In the genomic region with DNA sequence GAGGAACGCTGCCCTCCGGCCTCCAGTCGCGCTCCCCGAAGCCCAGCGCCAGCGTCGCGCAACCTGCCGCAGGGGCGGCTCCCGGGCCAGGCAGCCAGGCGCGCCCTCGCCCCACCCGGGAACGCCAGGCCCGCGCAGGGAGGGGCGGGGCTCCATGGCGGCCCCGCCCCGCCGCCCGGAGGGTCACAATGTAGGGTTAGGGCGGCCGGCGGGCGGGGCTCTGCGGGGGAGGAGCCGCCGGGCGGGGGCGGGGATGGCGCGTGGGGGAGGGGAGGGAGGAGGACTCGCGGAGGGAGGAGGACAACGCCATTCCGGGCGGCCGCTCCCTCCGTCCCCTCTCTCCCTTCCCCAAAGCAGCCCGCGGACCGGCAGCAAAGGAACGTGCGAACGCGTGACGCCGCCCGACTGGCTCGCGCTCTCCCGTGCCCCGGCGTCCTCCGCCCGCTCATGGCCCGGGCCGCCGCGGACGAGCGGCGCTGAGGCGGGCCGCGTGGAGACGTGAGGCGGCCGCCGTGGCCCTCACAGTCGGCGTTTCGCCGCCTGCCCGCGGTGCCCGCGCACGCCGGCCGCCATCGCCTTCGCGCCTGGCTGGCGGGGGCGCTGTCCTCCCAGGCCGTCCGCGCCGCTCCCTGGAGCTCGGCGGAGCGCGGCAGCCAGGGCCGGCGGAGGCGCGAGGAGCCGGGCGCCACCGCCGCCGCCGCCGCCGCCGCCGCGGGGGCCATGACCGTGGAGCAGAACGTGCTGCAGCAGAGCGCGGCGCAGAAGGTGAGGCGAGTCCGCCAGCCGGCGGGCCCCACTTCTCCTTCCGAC, we compare ENCODE assay signal across 8 cellular contexts. TPM values are rescaled to one million over a fixed set of nuclear protein-coding genes. Genes with fewer than 3 reads are reported as not detected.
DNase-seq lines count a peak whose midpoint lies in the region; ATAC-seq and TF ChIP-seq lines count a peak whose summit lies in the region.

A gene with protein sequence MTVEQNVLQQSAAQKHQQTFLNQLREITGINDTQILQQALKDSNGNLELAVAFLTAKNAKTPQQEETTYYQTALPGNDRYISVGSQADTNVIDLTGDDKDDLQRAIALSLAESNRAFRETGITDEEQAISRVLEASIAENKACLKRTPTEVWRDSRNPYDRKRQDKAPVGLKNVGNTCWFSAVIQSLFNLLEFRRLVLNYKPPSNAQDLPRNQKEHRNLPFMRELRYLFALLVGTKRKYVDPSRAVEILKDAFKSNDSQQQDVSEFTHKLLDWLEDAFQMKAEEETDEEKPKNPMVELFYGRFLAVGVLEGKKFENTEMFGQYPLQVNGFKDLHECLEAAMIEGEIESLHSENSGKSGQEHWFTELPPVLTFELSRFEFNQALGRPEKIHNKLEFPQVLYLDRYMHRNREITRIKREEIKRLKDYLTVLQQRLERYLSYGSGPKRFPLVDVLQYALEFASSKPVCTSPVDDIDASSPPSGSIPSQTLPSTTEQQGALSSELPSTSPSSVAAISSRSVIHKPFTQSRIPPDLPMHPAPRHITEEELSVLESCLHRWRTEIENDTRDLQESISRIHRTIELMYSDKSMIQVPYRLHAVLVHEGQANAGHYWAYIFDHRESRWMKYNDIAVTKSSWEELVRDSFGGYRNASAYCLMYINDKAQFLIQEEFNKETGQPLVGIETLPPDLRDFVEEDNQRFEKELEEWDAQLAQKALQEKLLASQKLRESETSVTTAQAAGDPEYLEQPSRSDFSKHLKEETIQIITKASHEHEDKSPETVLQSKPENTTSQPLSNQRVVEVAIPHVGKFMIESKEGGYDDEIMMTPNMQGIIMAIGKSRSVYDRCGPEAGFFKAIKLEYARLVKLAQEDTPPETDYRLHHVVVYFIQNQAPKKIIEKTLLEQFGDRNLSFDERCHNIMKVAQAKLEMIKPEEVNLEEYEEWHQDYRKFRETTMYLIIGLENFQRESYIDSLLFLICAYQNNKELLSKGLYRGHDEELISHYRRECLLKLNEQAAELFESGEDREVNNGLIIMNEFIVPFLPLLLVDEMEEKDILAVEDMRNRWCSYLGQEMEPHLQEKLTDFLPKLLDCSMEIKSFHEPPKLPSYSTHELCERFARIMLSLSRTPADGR (plus strand): TSS at position 309 of the 810 bp plus-strand sequence. CDS start 412 bp downstream, at position 721.

- DNase-seq in AML-193 (lab: John Stamatoyannopoulos, UW) (peak; percentile 64 to 67), NCI-H524 (lab: John Stamatoyannopoulos, UW) (peak; percentile 73 to 88), colonic mucosa (peak; percentile 95), left kidney (ENCODE audit: low read depth, low spot score) (peak; percentile 92)
- DNase-seq in activated CD4-positive, alpha-beta T cell treated with anti-CD3 and anti-CD28 coated beads for 48 hours: peak; percentile 84
- peak; percentile 84 to 87 for DNase-seq in stimulated activated CD4-positive, alpha-beta T cell treated with anti-CD3 and anti-CD28 coated beads, Interleukin-2, amount 100 ng/mL, for 24 hours

- intact Hi-C loops in colonic mucosa (cut with DNase I): loop anchor here (10.0 kb wide), 1 partner anchor 95 kb away; no protein-coding TSS in a partner anchor

- no peaks in the 10 kb centered on the region for H3K27me3 ChIP-seq in colonic mucosa

- no peaks in the 10 kb centered on the region for H3K36me3 ChIP-seq in colonic mucosa

- ATAC-seq in GM19035 (IDR thresholded peaks at IDR 0.05; ENCODE audit: unreplicated experiment) (peak; percentile 72), HG03280 (IDR thresholded peaks at IDR 0.05; ENCODE audit: unreplicated experiment) (peak; percentile 70)

- H3K27ac ChIP-seq in colonic mucosa: peak within 1 kb of the TSS; percentile 93

- no peak for TF ChIP-seq CTCF in colonic mucosa (IDR thresholded peaks at IDR 0.05)

- no peaks in the 10 kb centered on the region for H3K9me3 ChIP-seq in colonic mucosa

- peaks cover 4% of the 10 kb centered on the region for H3K4me1 ChIP-seq in colonic mucosa

- peak within 1 kb of the TSS; percentile 78 for H3K4me3 ChIP-seq in colonic mucosa

- peak within 1 kb of the TSS; percentile 84 to 94 for H3K9ac ChIP-seq in colonic mucosa (ENCODE audit: low read depth in 2 of 2, low read length in 2 of 2)

RNA-seq across cellular contexts. Expression of the gene that starts here (rescaled TPM):
- 10 to 100 TPM; 30.5 to 46.7 TPM for total RNA-seq in colonic mucosa

Comparison
In these comparisons a context has a peak if more than half of its experiments do, and no peak if none do; other contexts are left out.
1. Peak in every context shown above with its lines: DNase-seq, ATAC-seq, H3K4me3 ChIP-seq and H3K27ac ChIP-seq.